Comparison of ENCODE assay signal across 8 cellular contexts in the genomic region with DNA sequence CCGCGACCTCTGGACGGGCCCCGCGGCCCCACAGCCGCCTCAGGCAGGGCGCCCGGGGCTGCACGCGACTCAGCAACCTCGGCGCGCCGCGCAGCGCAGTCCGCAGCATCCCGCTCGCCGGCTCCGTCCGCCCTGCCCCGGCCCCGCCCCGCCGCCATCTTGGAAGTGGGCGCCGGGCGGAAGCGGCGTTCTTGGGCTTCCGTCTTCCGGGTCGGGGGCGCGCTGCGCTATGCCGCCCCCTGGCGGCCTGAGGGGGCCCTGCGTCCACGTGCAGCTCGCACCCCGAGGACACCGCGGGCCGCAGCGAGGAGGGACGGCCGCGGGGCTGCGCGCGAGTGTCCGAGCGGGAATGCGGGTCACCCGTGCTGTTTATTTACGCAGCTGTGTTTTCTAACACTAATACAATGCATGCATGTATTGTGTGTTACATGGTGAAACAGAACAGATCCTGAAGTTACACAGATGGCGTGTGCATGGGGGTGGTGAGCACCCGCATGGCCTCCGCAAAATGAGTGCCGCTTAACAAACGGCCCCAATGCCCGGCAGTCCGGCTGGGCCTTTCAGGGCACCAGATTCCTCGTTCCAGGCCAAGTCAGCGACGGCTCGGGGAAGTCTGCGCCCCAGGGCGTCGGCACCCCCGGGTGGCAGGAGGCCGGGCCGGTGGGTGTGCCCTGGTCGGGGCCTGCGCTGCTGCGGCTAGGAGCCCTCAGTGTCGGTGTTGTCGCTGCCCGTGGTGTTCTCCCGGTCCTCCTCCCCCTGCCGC. TPM values are rescaled to one million over a fixed set of nuclear protein-coding genes. Genes with fewer than 3 reads are reported as not detected.
DNase-seq lines count a peak whose midpoint lies in the region; ATAC-seq and TF ChIP-seq lines count a peak whose summit lies in the region.

A gene (minus strand): TSS at position 139 of the 763 bp plus-strand sequence. CDS start 30 bp downstream, at position 109.

- H3K9me3 ChIP-seq in RWPE2 (ENCODE audit: severe bottlenecking) (no peaks in the 10 kb centered on the region), stomach (no peaks in the 10 kb centered on the region)

- H3K4me3 Mint-ChIP-seq in neural crest cell = peak within 1 kb of the TSS; percentile 91

- no peak for TF ChIP-seq POLR2A in stomach (IDR thresholded peaks at IDR 0.05)

- TF ChIP-seq EP300 in stomach (IDR thresholded peaks at IDR 0.05) = no peak

- intact Hi-C loops in stomach (cut with DNase I; ENCODE audit: low total_unique reads) = no loop called here

- H3K27ac ChIP-seq in RWPE2 (ENCODE audit: poor library complexity, severe bottlenecking) = peak within 1 kb of the TSS; percentile 72
- peak within 1 kb of the TSS; percentile 86 to 99 (median 94) for H3K27ac ChIP-seq in stomach

- H3K9me3 Mint-ChIP-seq in neural crest cell = no peaks in the 10 kb centered on the region

- H3K27me3 ChIP-seq in RWPE2 (ENCODE audit: insufficient read depth, poor library complexity, severe bottlenecking) (no peaks in the 10 kb centered on the region), stomach (peaks cover 0 to 8% (median 0%) of the 10 kb centered on the region in 3 donors)

- DNase-seq in EL (peak; percentile 85), KBM-7 (peak; percentile 84), RWPE2 (ENCODE audit: low spot score) (no peak), fibroblast of the aortic adventitia (ENCODE audit: low read depth) (peak; percentile 80), neural crest cell (ENCODE audit: low read depth, low spot score) (peak; percentile 84), stomach (peak; percentile 90)
- peak; percentile 85 for DNase-seq in activated T-helper 9 cell treated with anti-CD3 and anti-CD28 coated beads, Interleukin-2, amount 50 U/mL, for 16 hours (ENCODE audit: low read depth)

- H3K36me3 ChIP-seq in RWPE2 (ENCODE audit: low read depth) (no peaks in the 10 kb centered on the region), stomach (peaks cover 2 to 13% (median 10%) of the 10 kb centered on the region in 4 donors)

- 6 to 18% (median 10%) methylated on average over 30 to 82 of the region's 83 CpGs for WGBS in stomach, 5 donors

- H3K4me1 ChIP-seq in RWPE2 (ENCODE audit: insufficient read depth, poor library complexity, severe bottlenecking) (no peaks in the 10 kb centered on the region), stomach (peaks cover 21 to 43% (median 32%) of the 10 kb centered on the region in 4 donors)

- peak; percentile 59 for ATAC-seq in GM21723 (IDR thresholded peaks at IDR 0.05; ENCODE audit: unreplicated experiment)
- ATAC-seq in RWPE2 (ENCODE audit: low read depth) = peak; percentile 47

- peak within 1 kb of the TSS; percentile 78 for H3K27ac Mint-ChIP-seq in neural crest cell (ENCODE audit: unreplicated experiment)

- no peaks in the 10 kb centered on the region for H3K36me3 Mint-ChIP-seq in neural crest cell (ENCODE audit: low read depth)

- H3K27me3 Mint-ChIP-seq in neural crest cell (ENCODE audit: low read depth) = peaks cover 6% of the 10 kb centered on the region

- TF ChIP-seq CTCF in RWPE2 (IDR thresholded peaks at IDR 0.05; ENCODE audit: poor library complexity, severe bottlenecking) (peak; percentile 98), fibroblast of the aortic adventitia (IDR thresholded peaks at IDR 0.05; ENCODE audit: insufficient read depth, low read length) (peak; percentile 81), neural crest cell (conservative IDR thresholded peaks at IDR 0.05) (peak; percentile 98), stomach (IDR thresholded peaks at IDR 0.05) (peak in 6 of 7 experiments; percentile 69 to 100 (median 96))

- H3K4me1 Mint-ChIP-seq in neural crest cell = peaks cover 5% of the 10 kb centered on the region

- in situ Hi-C loops in KBM-7 (cut with MboI; ENCODE audit: low pct_unique_long_range_greater_than_20kb, low sequenced_read_pairs) = no loop called here

- H3K4me3 ChIP-seq in RWPE2 (ENCODE audit: severe bottlenecking) (peak within 1 kb of the TSS; percentile 99), fibroblast of the aortic adventitia (ENCODE audit: low read depth, low read length) (peak within 1 kb of the TSS; percentile 83), stomach (peak within 1 kb of the TSS; percentile 71 to 97 (median 94))

RNA-seq across cellular contexts. Expression of the gene that starts here (rescaled TPM):
- total RNA-seq in fibroblast of the aortic adventitia (ENCODE audit: low replicate concordance) = 5.2 and 6.1 TPM in 2 replicates
- total RNA-seq in neural crest cell = 21.3 and 21.7 TPM in 2 replicates
- 10 to 100 TPM in 1 of 5 donors, 1 to 10 TPM in 3, not detected in 1; 1.3 to 10.1 (median 7.4) TPM for total RNA-seq in stomach
- polyA plus RNA-seq in stomach = 10 to 100 TPM; 13.9 to 16.8 (median 15.0) TPM
